27 cellular contexts compared by ENCODE assay signal in genomic region chr2:73295751-73296400, GRCh38. TPM values are rescaled to one million over a fixed set of nuclear protein-coding genes. Genes with fewer than 3 reads are reported as not detected.
DNase-seq lines count a peak whose midpoint lies in the region; ATAC-seq and TF ChIP-seq lines count a peak whose summit lies in the region.
"Had no signal": no experiment of that assay in that cellular context is flagged by ENCODE, and none has a peak within 500 bp of the region (broad histone marks: within the 10 kb centered on the region; RNA-seq: fewer than 3 reads in every experiment).

No MANE protein-coding gene starts in this region.

- H3K9me3 ChIP-seq in T-helper 17 cell (ENCODE audit: control insufficient read depth, low read length, poor library complexity, severe bottlenecking) = no peaks in the 10 kb centered on the region
- H3K9me3 ChIP-seq: esophagus squamous epithelium, left lung, prostate gland, thyroid gland had no signal

- TF ChIP-seq RAD21 in Ishikawa (IDR thresholded peaks at IDR 0.05; ENCODE audit: low read depth) = no peak

- TF ChIP-seq EP300 in Ishikawa (IDR thresholded peaks at IDR 0.05; ENCODE audit: borderline replicate concordance) = peak; percentile 52; the same call in 1 of the 2 replicates

- no peak overlapping the region for H3K4me3 Mint-ChIP-seq in T-helper 17 cell

- DNase-seq in Daoy (ENCODE audit: low read depth) (peak; percentile 65), T-helper 17 cell (no peak), kidney tubule cell (ENCODE audit: low spot score) (peak; percentile 74), NCI-H345 treated with DMSO at 0.1 percent for 48 hours (lab: John Stamatoyannopoulos, UW; ENCODE audit: unreplicated experiment) (no peak), GM19240 (ENCODE audit: insufficient read length, low spot score) (no peak), NCI-H2107 (lab: John Stamatoyannopoulos, UW) (no peak)
- no peak for DNase-seq in activated CD8-positive, alpha-beta memory T cell treated with anti-CD3 and anti-CD28 coated beads, Interleukin-2, amount 50 U/mL, for 4 hours
- DNase-seq: activated naive CD4-positive, alpha-beta T cell treated with Interleukin-2 at 50 U/mL for 16 hours; activated T-cell treated with anti-CD3 and anti-CD28 coated beads for 4 hours; anterior cingulate cortex; DMS153; effector CD8-positive, alpha-beta T cell; esophagus squamous epithelium; left lung; NCI-H1105 treated with DMSO at 0.1 percent for 48 hours; NCI-H2081 treated with DMSO at 0.1 percent for 48 hours; NCI-H748 treated with DMSO at 0.1 percent for 48 hours; stimulated activated CD4-positive, alpha-beta T cell treated with anti-CD3 and anti-CD28 coated beads, Interleukin-2, amount 100 ng/mL, for 24 hours; stimulated activated naive CD4-positive, alpha-beta T cell treated with Interleukin-2 at 50 U/mL for 16 hours; thyroid gland had no signal

- peaks cover 9% of the 10 kb centered on the region for H3K4me1 Mint-ChIP-seq in T-helper 17 cell

- H3K36me3 Mint-ChIP-seq in T-helper 17 cell (ENCODE audit: low read depth) = no peaks in the 10 kb centered on the region

- ATAC-seq in T-helper 17 cell = no peak
- ATAC-seq: left lung had no signal

- peaks cover 64% of the 10 kb centered on the region for H3K27me3 Mint-ChIP-seq in T-helper 17 cell

- H3K27ac Mint-ChIP-seq in T-helper 17 cell = peak overlapping the region; percentile 3
- H3K27ac Mint-ChIP-seq: nephron had no signal

TF ChIP-seq in Ishikawa, 13 proteins besides CTCF, POLR2A, EP300 and RAD21:
- TF ChIP-seq USF1 (IDR thresholded peaks at IDR 0.05) (peak; percentile 15; the same call in 1 of the 2 replicates), ZBTB7A (IDR thresholded peaks at IDR 0.05; ENCODE audit: low read depth) (no peak), REST (IDR thresholded peaks at IDR 0.05; ENCODE audit: low read depth) (no peak), MAX (IDR thresholded peaks at IDR 0.05) (no peak), EGR1 (IDR thresholded peaks at IDR 0.05) (no peak), TEAD4 (IDR thresholded peaks at IDR 0.05) (peak; percentile 68), CREB1 (IDR thresholded peaks at IDR 0.05; ENCODE audit: low read depth) (no peak), YY1 (IDR thresholded peaks at IDR 0.05; ENCODE audit: low read depth) (no peak), CEBPB (IDR thresholded peaks at IDR 0.05) (no peak), TCF12 (IDR thresholded peaks at IDR 0.05; ENCODE audit: low read depth) (peak; percentile 57; the same call in 1 of the 2 replicates), NFIC (IDR thresholded peaks at IDR 0.05) (peak; percentile 92), TAF1 (IDR thresholded peaks at IDR 0.05; ENCODE audit: low read depth) (no peak), FOXM1 (IDR thresholded peaks at IDR 0.05; ENCODE audit: borderline replicate concordance, low read depth) (no peak)

RNA-seq across cellular contexts. Expression of gene EGR4, which starts 2.5 kb away (rescaled TPM):
- total RNA-seq in Daoy (2014; rRNA removed; shearing (Covaris generic)) = not detected in 2 replicates
- total RNA-seq in T-helper 17 cell = under 1 TPM; 0.52 to 0.70 TPM
- total RNA-seq: glomerular endothelial cell, left lung, LHCN-M2, SK-MEL-5, skeletal muscle tissue, thyroid gland had no signal

RNA-seq across cellular contexts. Expression of gene FBXO41, which starts 11.6 kb away (rescaled TPM):
- 0.98 and 1.3 TPM in 2 replicates for total RNA-seq in Daoy (2014; rRNA removed; shearing (Covaris generic))
- 10 to 100 TPM; 13.3 to 13.5 TPM for total RNA-seq in T-helper 17 cell

Comparison
In these comparisons a context has a peak if more than half of its experiments do, and no peak if none do; other contexts are left out.
1. DNase-seq: peak in Daoy (single experiment) and kidney tubule cell (single experiment); none in T-helper 17 cell (0 of 3), NCI-H345 treated with DMSO at 0.1 percent for 48 hours (single experiment), GM19240 (single experiment), NCI-H2107 (single experiment) and activated CD8-positive, alpha-beta memory T cell treated with anti-CD3 and anti-CD28 coated beads, Interleukin-2, amount 50 U/mL, for 4 hours (single experiment).